18 cellular contexts compared by ENCODE assay signal in the genomic region with DNA sequence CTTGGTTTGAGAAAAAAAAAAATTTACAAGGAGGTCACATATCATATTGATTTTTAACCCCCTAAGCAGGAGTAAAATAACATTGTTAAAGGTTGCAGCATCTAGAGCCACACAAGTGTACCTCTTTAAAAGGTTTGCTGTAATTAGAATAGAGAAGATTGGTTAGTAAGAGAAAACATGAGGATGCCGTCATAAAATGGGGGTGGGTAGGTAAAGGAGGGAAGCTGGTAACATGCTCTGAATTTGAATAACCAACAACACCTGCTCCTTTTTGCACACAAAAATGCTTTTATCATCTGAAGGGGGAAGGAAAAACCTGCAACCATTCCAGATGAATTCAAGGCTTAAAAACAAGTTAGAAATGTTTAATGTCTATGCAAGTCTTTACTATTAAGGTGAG.
DNase-seq lines count a peak whose midpoint lies in the region; ATAC-seq and TF ChIP-seq lines count a peak whose summit lies in the region.
"Had no signal": no experiment of that assay in that cellular context is flagged by ENCODE, and none has a peak within 500 bp of the region (broad histone marks: within the 10 kb centered on the region; RNA-seq: fewer than 3 reads in every experiment).

No MANE protein-coding gene starts in this region.

- intact Hi-C loops in activated B cell treated with CpG ODN at 0.5 μM for 24 hours (cut with micrococcal nuclease) = loop anchor here (5.0 kb wide), 1 partner anchor 51 kb away; no protein-coding TSS in a partner anchor

- H3K27me3 Mint-ChIP-seq in activated B cell treated with CpG ODN at 0.5 μM for 24 hours = no peaks in the 10 kb centered on the region
- peaks cover 7 to 8% of the 10 kb centered on the region in 2 donors for H3K27me3 Mint-ChIP-seq in stimulated activated naive B cell treated with anti-CD40 and anti-IgM and Interleukin-4, amounts not matched to agents 10 μg/mL and 1 μg/mL and 100 μg/mL, for 72 hours

- ATAC-seq in activated B cell treated with CpG ODN at 0.5 μM for 24 hours (ENCODE audit: low read depth) (no peak), GM18511 (IDR thresholded peaks at IDR 0.05; ENCODE audit: unreplicated experiment) (no peak), HG02981 (IDR thresholded peaks at IDR 0.05; ENCODE audit: unreplicated experiment) (no peak)
- ATAC-seq in stimulated activated naive B cell treated with anti-CD40 and anti-IgM and Interleukin-4, amounts not matched to agents 10 μg/mL and 1 μg/mL and 100 μg/mL, for 72 hours (replicated peaks) = no peak

- peak; percentile 22 for DNase-seq in NCI-H1436 treated with DMSO at 0.1 percent for 48 hours (lab: John Stamatoyannopoulos, UW)
- DNase-seq in NCI-H1436 (lab: John Stamatoyannopoulos, UW) = no peak
- DNase-seq in NCI-H2171 treated with DMSO at 0.1 percent for 48 hours (lab: John Stamatoyannopoulos, UW) = peak; percentile 52
- DNase-seq in activated B cell treated with CpG ODN at 0.5 μM for 24 hours = no peak
- DNase-seq in stimulated activated CD4-positive, alpha-beta T cell treated with anti-CD3 and anti-CD28 coated beads, Interleukin-4, amount 100 ng/mL, for 4 hours = no peak
- no peak for DNase-seq in stimulated activated naive B cell treated with anti-CD40 and anti-IgM and Interleukin-4, amounts not matched to agents 10 μg/mL and 1 μg/mL and 100 μg/mL, for 72 hours
- DNase-seq: AML-193, DMS79 treated with DMSO at 0.1 percent for 48 hours, H7, Kasumi-1, MG63, NCI-H1048, NCI-H187, Peyer's patch, SW 1271 had no signal

- H3K4me3 Mint-ChIP-seq in activated B cell treated with CpG ODN at 0.5 μM for 24 hours = peak overlapping the region; percentile 55
- H3K4me3 Mint-ChIP-seq in stimulated activated naive B cell treated with anti-CD40 and anti-IgM and Interleukin-4, amounts not matched to agents 10 μg/mL and 1 μg/mL and 100 μg/mL, for 72 hours = no peak overlapping the region
- H3K4me3 Mint-ChIP-seq: CD14-positive monocyte had no signal

- peak overlapping the region; percentile 15 for H3K27ac Mint-ChIP-seq in activated B cell treated with CpG ODN at 0.5 μM for 24 hours
- no peak overlapping the region for H3K27ac Mint-ChIP-seq in stimulated activated naive B cell treated with anti-CD40 and anti-IgM and Interleukin-4, amounts not matched to agents 10 μg/mL and 1 μg/mL and 100 μg/mL, for 72 hours

- POLR2A ChIA-PET in activated B cell treated with CpG ODN at 0.5 μM for 24 hours (lab: Charles Lee) = no interaction called here

- peaks cover 4% of the 10 kb centered on the region for H3K9me3 Mint-ChIP-seq in activated B cell treated with CpG ODN at 0.5 μM for 24 hours
- H3K9me3 Mint-ChIP-seq in stimulated activated naive B cell treated with anti-CD40 and anti-IgM and Interleukin-4, amounts not matched to agents 10 μg/mL and 1 μg/mL and 100 μg/mL, for 72 hours = no peaks in the 10 kb centered on the region

- no peak for TF ChIP-seq CTCF in activated B cell treated with CpG ODN at 0.5 μM for 24 hours (IDR thresholded peaks at IDR 0.05)

- peaks cover 23% of the 10 kb centered on the region for H3K4me1 Mint-ChIP-seq in activated B cell treated with CpG ODN at 0.5 μM for 24 hours
- peaks cover 11 to 21% of the 10 kb centered on the region in 2 donors for H3K4me1 Mint-ChIP-seq in stimulated activated naive B cell treated with anti-CD40 and anti-IgM and Interleukin-4, amounts not matched to agents 10 μg/mL and 1 μg/mL and 100 μg/mL, for 72 hours
- H3K4me1 Mint-ChIP-seq: CD14-positive monocyte had no signal

- H3K36me3 Mint-ChIP-seq in activated B cell treated with CpG ODN at 0.5 μM for 24 hours (ENCODE audit: low read depth) = no peaks in the 10 kb centered on the region
- no peaks in the 10 kb centered on the region for H3K36me3 Mint-ChIP-seq in stimulated activated naive B cell treated with anti-CD40 and anti-IgM and Interleukin-4, amounts not matched to agents 10 μg/mL and 1 μg/mL and 100 μg/mL, for 72 hours
- H3K36me3 Mint-ChIP-seq: CD14-positive monocyte had no signal

- CTCF ChIA-PET in activated B cell treated with CpG ODN at 0.5 μM for 24 hours (lab: Charles Lee) = no interaction called here

Comparison
In these comparisons a context has a peak if more than half of its experiments do, and no peak if none do; other contexts are left out.
1. DNase-seq: peak in NCI-H1436 treated with DMSO at 0.1 percent for 48 hours (single experiment) and NCI-H2171 treated with DMSO at 0.1 percent for 48 hours (single experiment); none in NCI-H1436 (single experiment), activated B cell treated with CpG ODN at 0.5 μM for 24 hours (single experiment), stimulated activated CD4-positive, alpha-beta T cell treated with anti-CD3 and anti-CD28 coated beads, Interleukin-4, amount 100 ng/mL, for 4 hours (0 of 2) and stimulated activated naive B cell treated with anti-CD40 and anti-IgM and Interleukin-4, amounts not matched to agents 10 μg/mL and 1 μg/mL and 100 μg/mL, for 72 hours (single experiment).